10 cellular contexts compared by ENCODE assay signal in genomic region chr10:5014936-5015335, GRCh38. TPM values are rescaled to one million over a fixed set of nuclear protein-coding genes. Genes with fewer than 3 reads are reported as not detected.
A peak's percentile ranks its signal among the peaks of the same experiment; 100 is the strongest.
DNase-seq lines count a peak whose midpoint lies in the region; ATAC-seq and TF ChIP-seq lines count a peak whose summit lies in the region.
"Had no signal": no experiment of that assay in that cellular context is flagged by ENCODE, and none has a peak within 500 bp of the region (broad histone marks: within the 10 kb centered on the region; RNA-seq: fewer than 3 reads in every experiment).

No MANE protein-coding gene starts in this region.

- H3K4me3 Mint-ChIP-seq in immature natural killer cell: no peak overlapping the region
- H3K4me3 Mint-ChIP-seq: GM23338 had no signal

- no peaks in the 10 kb centered on the region for H3K9me3 Mint-ChIP-seq in immature natural killer cell
- H3K9me3 Mint-ChIP-seq: GM23338 had no signal

- H3K4me1 ChIP-seq in aorta (ENCODE audit: control insufficient read depth in 1 of 2, insufficient read depth in 2 of 2, low read length in 2 of 2): peaks cover 0 to 3% of the 10 kb centered on the region in 2 donors

- H3K4me1 Mint-ChIP-seq in immature natural killer cell: no peaks in the 10 kb centered on the region

- H3K27me3 ChIP-seq in aorta (ENCODE audit: control insufficient read depth in 1 of 2, insufficient read depth in 2 of 2, low read length in 1 of 2): no peaks in the 10 kb centered on the region

- H3K27ac ChIP-seq in 22Rv1 (peak overlapping the region; percentile 66), aorta (ENCODE audit: low read depth in 1 of 2, low read length in 2 of 2) (no peak overlapping the region)

- peaks cover 0 to 2% (median 2%) of the 10 kb centered on the region in 3 donors for H3K27me3 Mint-ChIP-seq in immature natural killer cell (ENCODE audit: low read depth in 3 of 3)

- TF ChIP-seq CTCF in 22Rv1 (IDR thresholded peaks at IDR 0.05): peak; percentile 45

- DNase-seq in ELR (ENCODE audit: low read depth) (peak; percentile 32), RPMI7951 (ENCODE audit: low read depth) (peak; percentile 55), immature natural killer cell (peak in 2 of 3 donors; percentile 1 to 6), aorta (no peak)
- DNase-seq: COR-L47 had no signal

- H3K4me3 ChIP-seq in aorta (ENCODE audit: low read length in 2 of 2): no peak overlapping the region
- H3K4me3 ChIP-seq: GM23338 had no signal

- ATAC-seq in HG03280 (IDR thresholded peaks at IDR 0.05; ENCODE audit: unreplicated experiment) (no peak), aorta (ENCODE audit: low FRiP score) (no peak), HG03097 (IDR thresholded peaks at IDR 0.05; ENCODE audit: low FRiP score, unreplicated experiment) (no peak)
- ATAC-seq in activated CD4-positive, CD25-positive, alpha-beta regulatory T cell treated with anti-CD3 and anti-CD28 coated beads, Interleukin-2, amount 50 U/mL, for 24 hours: no peak
- ATAC-seq: GM23338 had no signal

- WGBS in aorta, 2 donors: 81% methylated on average over 1 of the region's 1 CpG

- no peak overlapping the region for H3K27ac Mint-ChIP-seq in immature natural killer cell
- H3K27ac Mint-ChIP-seq: GM23338 had no signal

- no peaks in the 10 kb centered on the region for H3K36me3 Mint-ChIP-seq in immature natural killer cell

- no peaks in the 10 kb centered on the region for H3K9me3 ChIP-seq in aorta (ENCODE audit: control insufficient read depth, low read length)

- intact Hi-C loops in aorta (cut with DNase I): loop anchor here (5.0 kb wide), 3 partner anchors 53 to 82 kb away; partner anchors contain the start of gene AKR1C1 (in 1 of the 2)

- no peaks in the 10 kb centered on the region for H3K36me3 ChIP-seq in aorta (ENCODE audit: control insufficient read depth in 1 of 2, insufficient read depth in 2 of 2, low read length in 1 of 2)

RNA-seq across cellular contexts. Expression of gene AKR1C2, which starts 11.3 kb away (rescaled TPM):
- 17.9 and 24.8 TPM in 2 replicates for total RNA-seq in RPMI7951 (2014; rRNA removed; shearing (Covaris generic))
- polyA plus RNA-seq in immature natural killer cell: not detected
- total RNA-seq in aorta: 10 to 100 TPM; 44.7 to 46.8 TPM
- 100 to 1,000 TPM in 1 of 2 donors, 10 to 100 TPM in 1; 60.7 to 121 TPM for polyA plus RNA-seq in aorta

RNA-seq across cellular contexts. Expression of gene AKR1C1, which starts 51.7 kb away (rescaled TPM):
- 14.2 and 20.2 TPM in 2 replicates for total RNA-seq in RPMI7951 (2014; rRNA removed; shearing (Covaris generic))
- polyA plus RNA-seq in immature natural killer cell (not detected), aorta (100 to 1,000 TPM; 100 to 311 TPM)
- 10 to 100 TPM; 33.6 to 79.0 TPM for total RNA-seq in aorta

Comparison
In these comparisons a context has a peak if more than half of its experiments do, and no peak if none do; other contexts are left out.
1. DNase-seq: peak in ELR (single experiment), RPMI7951 (single experiment) and immature natural killer cell (2 of 3); none in aorta (0 of 2).